16 cellular contexts compared by ENCODE assay signal in genomic region chr2:66531156-66531555, GRCh38.
"Had no signal": no experiment of that assay in that cellular context is flagged by ENCODE, and none has a peak within 500 bp of the region (broad histone marks: within the 10 kb centered on the region; RNA-seq: fewer than 3 reads in every experiment).

No MANE protein-coding gene starts in this region.

- H3K36me3 ChIP-seq: brain microvascular endothelial cell, lower lobe of right lung, neutrophil, thyroid gland, vagina had no signal

- H3K4me1 Mint-ChIP-seq: activated CD4-positive, alpha-beta T cell treated with anti-CD3 and anti-CD28 coated beads, Interleukin-2, amount 10 ng/mL, durations not matched to agents 24 days and 14 days; activated naive CD8-positive, alpha-beta T cell treated with anti-CD3 and anti-CD28 coated beads for 36 hours; stimulated activated memory B cell treated with anti-CD40 and anti-IgM and Interleukin-4, amounts not matched to agents 10 μg/mL and 1 μg/mL and 100 μg/mL, for 72 hours had no signal

- FAIRE-seq: TTC549 had no signal

- DNase-seq: activated CD4-positive, alpha-beta T cell treated with anti-CD3 and anti-CD28 coated beads, Interleukin-2, amount 10 ng/mL, durations not matched to agents 24 days and 14 days; activated CD4-positive, CD25-positive, alpha-beta regulatory T cell; activated CD8-positive, alpha-beta memory T cell treated with anti-CD3 and anti-CD28 coated beads, Interleukin-2, amount 50 U/mL, for 48 hours; activated naive CD8-positive, alpha-beta T cell treated with anti-CD3 and anti-CD28 coated beads for 36 hours; amygdala; brain microvascular endothelial cell; effector CD8-positive, alpha-beta T cell; erythroblast; left colon; lower lobe of right lung; thyroid gland had no signal

- H3K36me3 Mint-ChIP-seq: activated naive CD8-positive, alpha-beta T cell treated with anti-CD3 and anti-CD28 coated beads for 36 hours; stimulated activated memory B cell treated with anti-CD40 and anti-IgM and Interleukin-4, amounts not matched to agents 10 μg/mL and 1 μg/mL and 100 μg/mL, for 72 hours had no signal

- H3K4me3 ChIP-seq: lower lobe of right lung, thyroid gland, vagina had no signal

- H3K27ac Mint-ChIP-seq: activated CD4-positive, alpha-beta T cell treated with anti-CD3 and anti-CD28 coated beads, Interleukin-2, amount 10 ng/mL, durations not matched to agents 24 days and 14 days; activated naive CD8-positive, alpha-beta T cell treated with anti-CD3 and anti-CD28 coated beads for 36 hours; stimulated activated memory B cell treated with anti-CD40 and anti-IgM and Interleukin-4, amounts not matched to agents 10 μg/mL and 1 μg/mL and 100 μg/mL, for 72 hours had no signal

- H3K9me3 Mint-ChIP-seq: activated CD4-positive, alpha-beta T cell treated with anti-CD3 and anti-CD28 coated beads, Interleukin-2, amount 10 ng/mL, durations not matched to agents 24 days and 14 days; activated naive CD8-positive, alpha-beta T cell treated with anti-CD3 and anti-CD28 coated beads for 36 hours; stimulated activated memory B cell treated with anti-CD40 and anti-IgM and Interleukin-4, amounts not matched to agents 10 μg/mL and 1 μg/mL and 100 μg/mL, for 72 hours had no signal

- H3K9me3 ChIP-seq: lower lobe of right lung, neutrophil, thyroid gland, vagina had no signal

- H3K4me3 Mint-ChIP-seq: activated CD4-positive, alpha-beta T cell treated with anti-CD3 and anti-CD28 coated beads, Interleukin-2, amount 10 ng/mL, durations not matched to agents 24 days and 14 days; activated naive CD8-positive, alpha-beta T cell treated with anti-CD3 and anti-CD28 coated beads for 36 hours; stimulated activated memory B cell treated with anti-CD40 and anti-IgM and Interleukin-4, amounts not matched to agents 10 μg/mL and 1 μg/mL and 100 μg/mL, for 72 hours had no signal

- ATAC-seq: left colon; lower lobe of right lung; stimulated activated memory B cell treated with anti-CD40 and anti-IgM and Interleukin-4, amounts not matched to agents 10 μg/mL and 1 μg/mL and 100 μg/mL, for 72 hours had no signal

- H3K9ac ChIP-seq: parathyroid adenoma had no signal

- H3K27ac ChIP-seq: brain microvascular endothelial cell, lower lobe of right lung, neutrophil, parathyroid adenoma, thyroid gland, vagina had no signal

- H3K27me3 Mint-ChIP-seq: activated CD4-positive, alpha-beta T cell treated with anti-CD3 and anti-CD28 coated beads, Interleukin-2, amount 10 ng/mL, durations not matched to agents 24 days and 14 days; activated naive CD8-positive, alpha-beta T cell treated with anti-CD3 and anti-CD28 coated beads for 36 hours; stimulated activated memory B cell treated with anti-CD40 and anti-IgM and Interleukin-4, amounts not matched to agents 10 μg/mL and 1 μg/mL and 100 μg/mL, for 72 hours had no signal
